In genomic region chr19:45200614-45201013, GRCh38 we compare ENCODE assay signal across 2 cellular contexts.
TF ChIP-seq lines count a peak whose summit lies in the region.

No MANE protein-coding gene starts in this region.

TF ChIP-seq in A549, 52 proteins besides CTCF, POLR2A, EP300 and RAD21:
- peak; percentile 46; the same call in 2 of the 3 replicates for TF ChIP-seq SMC3 (IDR thresholded peaks at IDR 0.05)
- no peak for TF ChIP-seq NR3C1 (IDR thresholded peaks at IDR 0.05)

TF ChIP-seq in IMR-90, 13 proteins besides CTCF, POLR2A, EP300 and RAD21:
- TF ChIP-seq CHD1 (IDR thresholded peaks at IDR 0.05; ENCODE audit: low read depth, low read length) (no peak), MXI1 (IDR thresholded peaks at IDR 0.05; ENCODE audit: borderline replicate concordance, low read depth, low read length) (no peak), CEBPB (IDR thresholded peaks at IDR 0.05; ENCODE audit: low read depth, low read length) (no peak), SMC3 (IDR thresholded peaks at IDR 0.05; ENCODE audit: low read depth, low read length) (peak; percentile 62), USF2 (IDR thresholded peaks at IDR 0.05; ENCODE audit: low read depth, low read length) (no peak)
